Comparison of ENCODE assay signal across 8 cellular contexts in the genomic region with DNA sequence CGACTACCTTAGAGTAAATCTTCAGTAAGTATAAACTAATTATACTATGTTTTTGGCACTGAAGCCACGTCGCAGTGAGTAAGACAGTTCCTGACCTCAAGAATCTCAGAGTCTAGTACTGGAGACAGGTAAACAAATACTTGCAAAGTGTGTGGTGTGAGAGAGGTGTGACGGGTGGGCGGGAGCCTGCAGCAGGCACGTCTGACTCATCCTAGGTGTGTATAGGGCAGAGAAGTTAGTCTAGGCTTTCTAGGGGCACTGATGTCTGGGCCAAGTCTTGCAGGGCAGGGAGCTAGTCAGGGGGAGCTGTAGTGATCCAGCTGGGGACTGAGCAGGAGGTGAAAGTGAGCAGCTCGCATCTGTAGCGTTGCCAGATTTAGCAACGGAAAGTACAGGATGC. TPM values are rescaled to one million over a fixed set of nuclear protein-coding genes. Genes with fewer than 3 reads are reported as not detected.
DNase-seq lines count a peak whose midpoint lies in the region; ATAC-seq and TF ChIP-seq lines count a peak whose summit lies in the region.

No MANE protein-coding gene starts in this region.

- H3K27me3 ChIP-seq in MM.1S (replicated peaks; ENCODE audit: insufficient read depth, low read length): 0 out of 2 replicates have a peak, but pooled peaks cover 5% of the 10 kb centered on the region

- H4K20me1 ChIP-seq in MM.1S (ENCODE audit: insufficient read depth, low read length): no peaks in the 10 kb centered on the region

- H3K9me3 ChIP-seq in MM.1S (replicated peaks; ENCODE audit: insufficient read depth, low read length): no peaks in the 10 kb centered on the region

- H3K9me3 Mint-ChIP-seq in activated CD4-positive, alpha-beta memory T cell treated with anti-CD3 and anti-CD28 coated beads for 36 hours: peaks cover 10% of the 10 kb centered on the region
- peaks cover 7 to 16% (median 13%) of the 10 kb centered on the region in 7 donors for H3K9me3 Mint-ChIP-seq in CD14-positive monocyte

- peak; percentile 60 for ATAC-seq in GM18907 (IDR thresholded peaks at IDR 0.05; ENCODE audit: unreplicated experiment)
- ATAC-seq in HG02870 (IDR thresholded peaks at IDR 0.05; ENCODE audit: unreplicated experiment): peak; percentile 77

- intact Hi-C loops in activated CD4-positive, alpha-beta memory T cell treated with anti-CD3 and anti-CD28 coated beads for 36 hours (cut with micrococcal nuclease): no loop called here
- intact Hi-C loops in CD14-positive monocyte (cut with micrococcal nuclease): no loop called here

- peaks cover 21% of the 10 kb centered on the region for H3K4me1 Mint-ChIP-seq in activated CD4-positive, alpha-beta memory T cell treated with anti-CD3 and anti-CD28 coated beads for 36 hours (ENCODE audit: low read depth)
- peaks cover 20% of the 10 kb centered on the region for H3K4me1 Mint-ChIP-seq in CD14-positive monocyte

- peaks cover 50% of the 10 kb centered on the region for H3K27me3 Mint-ChIP-seq in activated CD4-positive, alpha-beta memory T cell treated with anti-CD3 and anti-CD28 coated beads for 36 hours
- peaks cover 48 to 64% (median 61%) of the 10 kb centered on the region in 3 donors for H3K27me3 Mint-ChIP-seq in CD14-positive monocyte (ENCODE audit: low read depth in 3 of 3)

- POLR2A ChIA-PET in activated CD4-positive, alpha-beta memory T cell treated with anti-CD3 and anti-CD28 coated beads for 36 hours (lab: Charles Lee): interaction anchor here (1.3 kb wide), 1 partner anchor 66 kb away, joined by 4 read pairs; no protein-coding TSS in a partner anchor

- H3K36me3 Mint-ChIP-seq in activated CD4-positive, alpha-beta memory T cell treated with anti-CD3 and anti-CD28 coated beads for 36 hours: no peaks in the 10 kb centered on the region
- H3K36me3 Mint-ChIP-seq in CD14-positive monocyte: peaks cover 2 to 4% of the 10 kb centered on the region in 2 donors

- TF ChIP-seq CTCF in MM.1S (IDR thresholded peaks at IDR 0.05; ENCODE audit: low read length): no peak
- no peak for TF ChIP-seq CTCF in CD14-positive monocyte (IDR thresholded peaks at IDR 0.05)

- H3K27ac ChIP-seq in MM.1S (ENCODE audit: low read length): no peak overlapping the region

- no peak overlapping the region for H3K9ac ChIP-seq in MM.1S (ENCODE audit: low read length)

- H2AFZ ChIP-seq in MM.1S (ENCODE audit: low read length): no peak overlapping the region

- peak; percentile 81 for DNase-seq in activated CD4-positive, alpha-beta memory T cell treated with anti-CD3 and anti-CD28 coated beads for 36 hours
- peak; percentile 56 to 66 for DNase-seq in stimulated activated CD4-positive, alpha-beta T cell treated with anti-CD3 and anti-CD28 coated beads, Interleukin-15, amount 100 ng/mL, for 48 hours (ENCODE audit: low read depth in 2 of 2)
- DNase-seq in MM.1S (no peak), NCI-H524 treated with DMSO at 0.1 percent for 48 hours (lab: John Stamatoyannopoulos, UW) (no peak), COR-L47 (lab: John Stamatoyannopoulos, UW) (no peak), CD14-positive monocyte (ENCODE audit: low spot score) (no peak)

- H3F3A ChIP-seq in MM.1S (ENCODE audit: insufficient read depth, low read length): no peaks in the 10 kb centered on the region

- H3K36me3 ChIP-seq in MM.1S (replicated peaks; ENCODE audit: insufficient read depth, low read length): no peaks in the 10 kb centered on the region

- H3K27ac Mint-ChIP-seq in activated CD4-positive, alpha-beta memory T cell treated with anti-CD3 and anti-CD28 coated beads for 36 hours: no peak overlapping the region
- H3K27ac Mint-ChIP-seq in CD14-positive monocyte: no peak overlapping the region

- no peak overlapping the region for H3K4me3 ChIP-seq in MM.1S (ENCODE audit: low read length)

- no peak overlapping the region for H3K4me3 Mint-ChIP-seq in activated CD4-positive, alpha-beta memory T cell treated with anti-CD3 and anti-CD28 coated beads for 36 hours
- H3K4me3 Mint-ChIP-seq in CD14-positive monocyte: peak overlapping the region in 1 of 2 donors; percentile 28

- H3K4me1 ChIP-seq in MM.1S (ENCODE audit: low read length): no peaks in the 10 kb centered on the region

- CTCF ChIA-PET in activated CD4-positive, alpha-beta memory T cell treated with anti-CD3 and anti-CD28 coated beads for 36 hours (lab: Charles Lee): no interaction called here

- no peaks in the 10 kb centered on the region for H3K9me2 ChIP-seq in MM.1S (replicated peaks; ENCODE audit: insufficient read depth, low read length)

- H3K79me2 ChIP-seq in MM.1S (ENCODE audit: low read length): no peaks in the 10 kb centered on the region

- H3K4me2 ChIP-seq in MM.1S (ENCODE audit: low read depth, low read length): no peak overlapping the region

RNA-seq across cellular contexts. Expression of a gene that starts 35.9 kb away (rescaled TPM):
- under 1 TPM in 1 of 2 experiments, not detected in 1; 0.33 TPM for total RNA-seq in activated CD4-positive, alpha-beta memory T cell treated with anti-CD3 and anti-CD28 coated beads for 36 hours
- polyA plus RNA-seq in CD14-positive monocyte: 1 to 10 TPM in 1 of 2 donors, under 1 TPM in 1; 0.84 to 1.2 TPM

Comparison
In these comparisons a context has a peak if more than half of its experiments do, and no peak if none do; other contexts are left out.
1. DNase-seq: peak in activated CD4-positive, alpha-beta memory T cell treated with anti-CD3 and anti-CD28 coated beads for 36 hours (single experiment) and stimulated activated CD4-positive, alpha-beta T cell treated with anti-CD3 and anti-CD28 coated beads, Interleukin-15, amount 100 ng/mL, for 48 hours (2 of 2); none in MM.1S (single experiment), NCI-H524 treated with DMSO at 0.1 percent for 48 hours (single experiment), COR-L47 (single experiment) and CD14-positive monocyte (single experiment).